ENCODE assay signal across 1 cellular context in the genomic region with DNA sequence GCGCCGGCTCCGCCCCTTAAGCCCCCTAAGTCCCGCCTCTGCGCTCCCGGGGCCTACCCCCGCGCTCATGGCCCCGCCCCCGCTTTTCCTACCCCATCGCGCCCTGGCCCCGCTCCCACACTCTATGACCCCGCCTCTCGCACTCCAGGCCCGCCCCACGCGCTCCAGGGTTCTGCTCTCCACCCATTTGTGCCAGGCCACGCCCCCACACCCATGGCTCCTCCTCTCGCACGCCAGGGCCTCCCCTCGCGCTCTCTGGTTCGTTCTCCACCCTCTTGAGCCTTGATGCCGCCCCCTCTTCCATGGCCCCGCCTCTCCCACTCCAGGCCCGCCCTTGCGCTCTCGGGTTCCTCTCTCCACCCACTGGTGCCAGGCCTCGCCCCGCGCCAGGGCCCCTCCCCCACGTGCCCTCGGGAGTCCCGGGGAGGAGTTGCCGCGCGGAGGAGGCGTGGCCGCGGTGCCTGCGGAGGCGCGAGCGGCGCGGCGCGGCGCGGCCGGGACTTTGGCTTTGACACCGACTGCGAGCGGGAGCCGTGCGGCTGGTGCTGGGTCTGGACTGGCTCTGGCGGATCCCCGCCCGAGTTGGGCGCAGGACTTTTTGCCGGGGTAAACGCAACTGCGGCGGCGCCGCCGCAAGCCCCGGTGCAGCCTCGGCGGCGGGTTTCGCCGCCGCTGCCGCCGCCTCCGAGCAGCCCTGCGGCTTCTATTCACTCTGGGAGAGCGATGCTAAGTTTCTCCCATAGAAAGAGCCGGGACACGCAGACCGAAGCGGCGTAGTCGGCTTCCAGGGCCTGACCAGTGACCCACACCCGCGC.
TF ChIP-seq lines count a peak whose summit lies in the region.

A gene (plus strand): TSS at position 499 of the 815 bp plus-strand sequence. CDS start 1,071 bp downstream, outside the sequence.

TF ChIP-seq in H1, 55 proteins besides CTCF, POLR2A, EP300 and RAD21:
- TF ChIP-seq CTBP2 (IDR thresholded peaks at IDR 0.05; ENCODE audit: borderline replicate concordance, insufficient read depth, insufficient read length, low read length) (no peak), KDM4A (IDR thresholded peaks at IDR 0.05; ENCODE audit: low read depth, low read length, severe bottlenecking) (peak; percentile 80), CHD2 (IDR thresholded peaks at IDR 0.05; ENCODE audit: low read length) (no peak), FOSL1 (IDR thresholded peaks at IDR 0.05; ENCODE audit: insufficient read depth, low read depth, low read length) (no peak), CHD1 (IDR thresholded peaks at IDR 0.05; ENCODE audit: low read depth, low read length) (no peak), RBBP5 (IDR thresholded peaks at IDR 0.05; ENCODE audit: borderline replicate concordance, low read depth, low read length) (peak; percentile 20; the same call in 1 of the 2 replicates), TAF1 (IDR thresholded peaks at IDR 0.05; ENCODE audit: low read depth, low read length) (peak; percentile 67), TAF7 (optimal IDR thresholded peaks at IDR 0.05; ENCODE audit: borderline replicate concordance, low read depth, low read length) (peak; percentile 43), SUZ12 (IDR thresholded peaks at IDR 0.05; ENCODE audit: low read length) (peak; percentile 41; the same call in 1 of the 2 replicates), SRF (IDR thresholded peaks at IDR 0.05; ENCODE audit: low read depth, low read length) (no peak), TBP (IDR thresholded peaks at IDR 0.05; ENCODE audit: low read depth, low read length) (peak; percentile 45; the same call in 1 of the 2 replicates), NRF1 (IDR thresholded peaks at IDR 0.05; ENCODE audit: low read depth, low read length) (no peak), JUN (IDR thresholded peaks at IDR 0.05; ENCODE audit: low read depth, low read length) (no peak), BACH1 (IDR thresholded peaks at IDR 0.05; ENCODE audit: low read length) (peak; percentile 85; the same call in 1 of the 2 replicates), SP4 (IDR thresholded peaks at IDR 0.05; ENCODE audit: low read length) (peak; percentile 73; the same call in 1 of the 2 replicates), RNF2 (IDR thresholded peaks at IDR 0.05; ENCODE audit: borderline replicate concordance, low read depth, low read length, missing control alignments, poor library complexity, severe bottlenecking) (no peak), HDAC2 (IDR thresholded peaks at IDR 0.05; ENCODE audit: borderline replicate concordance in 1 of 2, low read depth in 2 of 2, low read length in 2 of 2) (peak; percentile 90 to 95; a peak in 2 of 4 replicates)
- TF ChIP-seq, protein P1, sequence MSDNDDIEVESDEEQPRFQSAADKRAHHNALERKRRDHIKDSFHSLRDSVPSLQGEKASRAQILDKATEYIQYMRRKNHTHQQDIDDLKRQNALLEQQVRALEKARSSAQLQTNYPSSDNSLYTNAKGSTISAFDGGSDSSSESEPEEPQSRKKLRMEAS (IDR thresholded peaks at IDR 0.05): peak; percentile 50; the same call in 1 of the 2 replicates
- TF ChIP-seq, protein P2, sequence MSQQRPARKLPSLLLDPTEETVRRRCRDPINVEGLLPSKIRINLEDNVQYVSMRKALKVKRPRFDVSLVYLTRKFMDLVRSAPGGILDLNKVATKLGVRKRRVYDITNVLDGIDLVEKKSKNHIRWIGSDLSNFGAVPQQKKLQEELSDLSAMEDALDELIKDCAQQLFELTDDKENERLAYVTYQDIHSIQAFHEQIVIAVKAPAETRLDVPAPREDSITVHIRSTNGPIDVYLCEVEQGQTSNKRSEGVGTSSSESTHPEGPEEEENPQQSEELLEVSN (IDR thresholded peaks at IDR 0.05): peak; percentile 9
- TF ChIP-seq, protein P3, sequence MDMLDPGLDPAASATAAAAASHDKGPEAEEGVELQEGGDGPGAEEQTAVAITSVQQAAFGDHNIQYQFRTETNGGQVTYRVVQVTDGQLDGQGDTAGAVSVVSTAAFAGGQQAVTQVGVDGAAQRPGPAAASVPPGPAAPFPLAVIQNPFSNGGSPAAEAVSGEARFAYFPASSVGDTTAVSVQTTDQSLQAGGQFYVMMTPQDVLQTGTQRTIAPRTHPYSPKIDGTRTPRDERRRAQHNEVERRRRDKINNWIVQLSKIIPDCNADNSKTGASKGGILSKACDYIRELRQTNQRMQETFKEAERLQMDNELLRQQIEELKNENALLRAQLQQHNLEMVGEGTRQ (IDR thresholded peaks at IDR 0.05; ENCODE audit: low read length): peak; percentile 35; the same call in 1 of the 2 replicates
